In the genomic region with DNA sequence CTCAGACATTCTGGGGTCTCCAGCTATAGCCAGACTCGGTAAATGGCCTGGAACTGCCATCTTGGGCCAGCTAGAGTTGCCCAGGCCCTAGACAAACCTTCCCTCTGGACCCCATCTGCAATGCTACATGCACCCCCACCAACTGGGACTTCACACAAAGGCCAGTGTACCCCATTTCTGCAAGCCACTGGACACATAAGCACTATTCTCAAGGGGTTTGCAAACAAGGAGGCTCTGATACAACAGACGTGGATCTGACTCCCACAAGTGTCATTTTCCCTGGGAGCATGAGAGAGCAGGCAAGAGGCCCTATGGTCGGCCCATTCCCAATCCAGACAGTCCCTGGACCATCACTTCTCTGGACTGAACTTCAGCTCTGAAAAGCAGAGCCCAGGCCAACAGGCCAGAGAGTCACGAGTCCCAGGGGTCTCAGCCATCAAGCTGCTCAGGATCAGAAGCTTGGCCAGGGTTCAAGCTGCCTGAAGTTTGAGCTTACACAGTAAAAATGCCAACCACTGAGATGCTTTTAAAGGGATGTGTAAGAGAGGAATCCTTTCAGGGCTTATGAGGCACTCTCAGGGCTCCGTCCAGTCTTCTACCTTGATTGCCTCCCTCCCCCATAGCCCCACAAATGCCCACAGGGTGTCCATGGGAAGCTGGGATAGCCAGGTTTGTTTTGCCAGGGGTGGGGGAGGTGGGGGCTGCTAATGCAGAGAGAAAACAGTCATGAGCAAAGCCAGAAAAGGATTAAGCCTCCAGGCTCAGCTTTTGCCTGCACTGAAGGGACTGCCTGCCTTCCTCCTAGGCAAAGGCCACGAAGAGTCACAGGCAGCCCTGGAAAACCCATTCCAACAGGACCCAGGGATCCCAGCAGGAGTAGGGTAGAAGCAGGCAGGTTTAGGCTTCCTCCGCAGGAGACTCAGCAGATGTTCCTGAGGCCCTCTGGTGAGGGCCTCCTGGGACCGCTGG, we compare ENCODE assay signal across 9 cellular contexts. TPM values are rescaled to one million over a fixed set of nuclear protein-coding genes. Genes with fewer than 3 reads are reported as not detected.
DNase-seq lines count a peak whose midpoint lies in the region; ATAC-seq, FAIRE-seq and TF ChIP-seq lines count a peak whose summit lies in the region.
"Had no signal": no experiment of that assay in that cellular context is flagged by ENCODE, and none has a peak within 500 bp of the region (broad histone marks: within the 10 kb centered on the region; RNA-seq: fewer than 3 reads in every experiment).

No MANE protein-coding gene starts in this region.

- no TSS peak for BruUV-seq in HepG2 (replicated peaks; lab: Mats Ljungman, UMichigan)

- CTCF ChIA-PET in HepG2 (lab: Yijun Ruan, JAX; ENCODE audit: low intra/inter-chr PET ratio, low total read pairs) = no interaction called here

- H3K27me3 ChIP-seq in HepG2 (ENCODE audit: control insufficient read depth in 1 of 2, insufficient read depth in 2 of 2, low read length in 2 of 2) (no peaks in the 10 kb centered on the region), suprapubic skin (no peaks in the 10 kb centered on the region)

- FAIRE-seq in HepG2 (lab: Jason Lieb, UNC) = no peak

- peaks cover 17% of the 10 kb centered on the region for H3K36me3 Mint-ChIP-seq in activated CD4-positive, alpha-beta T cell treated with anti-CD3 and anti-CD28 coated beads, Interleukin-2, amount 10 ng/mL, durations not matched to agents 24 days and 14 days (ENCODE audit: low read depth)
- H3K36me3 Mint-ChIP-seq in activated T-helper 2 cell treated with anti-CD3 and anti-CD28 coated beads, Interferon-gamma antibody, Interleukin-2, Interleukin-4, amounts not matched to agents 10 μg/mL and 5 μg/mL and 100 μg/mL, durations not matched to agents 14 hours and 24 hours and 36 hours (ENCODE audit: low read depth) = peaks cover 12% of the 10 kb centered on the region

- no peak overlapping the region for H3K9ac ChIP-seq in HepG2 (ENCODE audit: insufficient read depth, low read depth, low read length)

- H3K4me2 ChIP-seq in HepG2 (ENCODE audit: low read depth, low read length) = no peak overlapping the region

- TF ChIP-seq CTCF in HepG2 (CRISPR knock-in tag; IDR thresholded peaks at IDR 0.05) (no peak), suprapubic skin (IDR thresholded peaks at IDR 0.05) (no peak)

- TF ChIP-seq RAD21 in HepG2 (CRISPR knock-in tag; IDR thresholded peaks at IDR 0.05) = no peak

- H3K36me3 ChIP-seq in HepG2 (replicated peaks in 1 of 2; ENCODE audit: control insufficient read depth in 1 of 2, insufficient read depth in 2 of 2, low read length in 2 of 2) = peaks cover 0 to 9% of the 10 kb centered on the region in 2 experiments; a peak in 3 of 5 replicates
- no peaks in the 10 kb centered on the region for H3K36me3 ChIP-seq in suprapubic skin

- H4K20me1 ChIP-seq in HepG2 (ENCODE audit: insufficient read depth, low read length) = peaks cover 93% of the 10 kb centered on the region

- H3K27me3 Mint-ChIP-seq in activated CD4-positive, alpha-beta T cell treated with anti-CD3 and anti-CD28 coated beads, Interleukin-2, amount 10 ng/mL, durations not matched to agents 24 days and 14 days = no peaks in the 10 kb centered on the region
- H3K27me3 Mint-ChIP-seq in activated T-helper 2 cell treated with anti-CD3 and anti-CD28 coated beads, Interferon-gamma antibody, Interleukin-2, Interleukin-4, amounts not matched to agents 10 μg/mL and 5 μg/mL and 100 μg/mL, durations not matched to agents 14 hours and 24 hours and 36 hours (ENCODE audit: low read depth) = no peaks in the 10 kb centered on the region

- H3K27ac ChIP-seq in HepG2 (ENCODE audit: extremely low read length, insufficient read depth, low read length) (peak overlapping the region; percentile 4), suprapubic skin (peak overlapping the region; percentile 85)

- POLR2A ChIA-PET in HepG2 (lab: Yijun Ruan, JAX) = interaction anchor here (1.3 to 1.6 kb wide), 2 partner anchors 14 to 92 kb away, joined by 3 to 4 read pairs; a partner anchor contains a TSS

- no peaks in the 10 kb centered on the region for H3K9me3 Mint-ChIP-seq in activated CD4-positive, alpha-beta T cell treated with anti-CD3 and anti-CD28 coated beads, Interleukin-2, amount 10 ng/mL, durations not matched to agents 24 days and 14 days
- H3K9me3 Mint-ChIP-seq in activated T-helper 2 cell treated with anti-CD3 and anti-CD28 coated beads, Interferon-gamma antibody, Interleukin-2, Interleukin-4, amounts not matched to agents 10 μg/mL and 5 μg/mL and 100 μg/mL, durations not matched to agents 14 hours and 24 hours and 36 hours = no peaks in the 10 kb centered on the region

- WGBS in HepG2 (ENCODE audit: low lambda C conversion rate) = 100% methylated on average over 4 of the region's 8 CpGs
- 54% methylated on average over 3 of the region's 8 CpGs for WGBS in suprapubic skin

- in situ Hi-C loops in HepG2 (cut with HindIII; ENCODE audit: extremely low pct_ligation_motif_present, low pct_unique_long_range_greater_than_20kb) = loop anchor here (25.0 kb wide), 1 partner anchor 291 kb away; no protein-coding TSS in a partner anchor

- intact Hi-C loops in activated CD4-positive, alpha-beta T cell treated with anti-CD3 and anti-CD28 coated beads, Interleukin-2, amount 10 ng/mL, durations not matched to agents 24 days and 14 days (cut with micrococcal nuclease) = no loop called here
- intact Hi-C loops in activated T-helper 2 cell treated with anti-CD3 and anti-CD28 coated beads, Interferon-gamma antibody, Interleukin-2, Interleukin-4, amounts not matched to agents 10 μg/mL and 5 μg/mL and 100 μg/mL, durations not matched to agents 14 hours and 24 hours and 36 hours (cut with micrococcal nuclease) = loop anchor here (1.0 to 10.0 kb wide), 2 partner anchors 33 to 299 kb away; no protein-coding TSS in a partner anchor
- intact Hi-C loops in HepG2 (cut with micrococcal nuclease; ENCODE audit: unreplicated experiment) = no loop called here

- H3K9me3 ChIP-seq in HepG2 (ENCODE audit: low read length) = no peaks in the 10 kb centered on the region
- H3K9me3 ChIP-seq in suprapubic skin = no peaks in the 10 kb centered on the region

- DNase-seq in activated CD4-positive, alpha-beta T cell treated with anti-CD3 and anti-CD28 coated beads, Interleukin-2, amount 10 ng/mL, durations not matched to agents 24 days and 14 days = no peak
- DNase-seq in activated CD4-positive, alpha-beta T cell treated with anti-CD3 and anti-CD28 coated beads for 1 hour = no peak
- no peak for DNase-seq in activated T-helper 2 cell treated with anti-CD3 and anti-CD28 coated beads, Interferon-gamma antibody, Interleukin-2, Interleukin-4, amounts not matched to agents 10 μg/mL and 5 μg/mL and 100 μg/mL, durations not matched to agents 14 hours and 24 hours and 36 hours (ENCODE audit: low spot score)
- no peak for DNase-seq in HepG2 (ENCODE audit: low spot score)
- DNase-seq in suprapubic skin (ENCODE audit: low spot score in 2 of 2) = no peak
- no peak for DNase-seq in cerebellum (ENCODE audit: low spot score)
- DNase-seq in DMS114 treated with DMSO at 0.1 percent for 48 hours (lab: John Stamatoyannopoulos, UW; ENCODE audit: unreplicated experiment) = no peak
- DNase-seq in epidermal melanocyte (ENCODE audit: insufficient read length, low spot score) = no peak
- DNase-seq: NCI-H446 had no signal

- peaks cover 99% of the 10 kb centered on the region for H3K4me1 ChIP-seq in HepG2 (ENCODE audit: insufficient read depth, low read length)
- H3K4me1 ChIP-seq in suprapubic skin = peaks cover 100% of the 10 kb centered on the region

- H3K4me3 ChIP-seq in HepG2 (replicated peaks in 1 of 3; ENCODE audit: insufficient read depth in 1 of 3, low read depth in 2 of 3, low read length in 3 of 3) (no peak overlapping the region), suprapubic skin (no peak overlapping the region)

- TF ChIP-seq POLR2A in HepG2 (IDR thresholded peaks at IDR 0.05; ENCODE audit: insufficient read depth in 1 of 2, low read depth in 2 of 2, low read length in 2 of 2) (no peak), suprapubic skin (IDR thresholded peaks at IDR 0.05) (no peak)

- H3K4me3 Mint-ChIP-seq in activated CD4-positive, alpha-beta T cell treated with anti-CD3 and anti-CD28 coated beads, Interleukin-2, amount 10 ng/mL, durations not matched to agents 24 days and 14 days = peak overlapping the region; percentile 91
- no peak overlapping the region for H3K4me3 Mint-ChIP-seq in activated T-helper 2 cell treated with anti-CD3 and anti-CD28 coated beads, Interferon-gamma antibody, Interleukin-2, Interleukin-4, amounts not matched to agents 10 μg/mL and 5 μg/mL and 100 μg/mL, durations not matched to agents 14 hours and 24 hours and 36 hours (ENCODE audit: low read depth)

- peak overlapping the region; percentile 82 for H3K27ac Mint-ChIP-seq in activated CD4-positive, alpha-beta T cell treated with anti-CD3 and anti-CD28 coated beads, Interleukin-2, amount 10 ng/mL, durations not matched to agents 24 days and 14 days
- peak overlapping the region; percentile 86 for H3K27ac Mint-ChIP-seq in activated T-helper 2 cell treated with anti-CD3 and anti-CD28 coated beads, Interferon-gamma antibody, Interleukin-2, Interleukin-4, amounts not matched to agents 10 μg/mL and 5 μg/mL and 100 μg/mL, durations not matched to agents 14 hours and 24 hours and 36 hours

- H2AFZ ChIP-seq in HepG2 (ENCODE audit: low read length) = no peak overlapping the region

- TF ChIP-seq EP300 in HepG2 (IDR thresholded peaks at IDR 0.05; ENCODE audit: low read depth in 2 of 2, low read length in 2 of 2) (no peak), HepG2 (CRISPR knock-in tag; IDR thresholded peaks at IDR 0.05; ENCODE audit: borderline replicate concordance) (no peak), suprapubic skin (IDR thresholded peaks at IDR 0.05) (no peak)

- H3K4me1 Mint-ChIP-seq in activated CD4-positive, alpha-beta T cell treated with anti-CD3 and anti-CD28 coated beads, Interleukin-2, amount 10 ng/mL, durations not matched to agents 24 days and 14 days = peaks cover 92% of the 10 kb centered on the region
- H3K4me1 Mint-ChIP-seq in activated T-helper 2 cell treated with anti-CD3 and anti-CD28 coated beads, Interferon-gamma antibody, Interleukin-2, Interleukin-4, amounts not matched to agents 10 μg/mL and 5 μg/mL and 100 μg/mL, durations not matched to agents 14 hours and 24 hours and 36 hours (ENCODE audit: low read depth) = peaks cover 92% of the 10 kb centered on the region

- H3K79me2 ChIP-seq in HepG2 (ENCODE audit: insufficient read depth, low read length) = peaks cover 98% of the 10 kb centered on the region

- ATAC-seq in HepG2 = no peak

RNA-seq across cellular contexts. Expression of a gene that starts 31.7 kb away (rescaled TPM):
- 29.7 and 30.4 TPM in 2 replicates for total RNA-seq in activated CD4-positive, alpha-beta T cell treated with anti-CD3 and anti-CD28 coated beads, Interleukin-2, amount 10 ng/mL, durations not matched to agents 24 days and 14 days
- 30.1 and 32.1 TPM in 2 replicates for total RNA-seq in activated T-helper 2 cell treated with anti-CD3 and anti-CD28 coated beads, Interferon-gamma antibody, Interleukin-2, Interleukin-4, amounts not matched to agents 10 μg/mL and 5 μg/mL and 100 μg/mL, durations not matched to agents 14 hours and 24 hours and 36 hours
- 8.3 and 10.7 TPM in 2 replicates for total RNA-seq in HepG2 (2016; rRNA removed; fragmentation: Illumina TruSeq; extraction: Trizol)
- total RNA-seq in HepG2 (2016; cell fraction: cytosol; rRNA removed; fragmentation: Illumina TruSeq; extraction: Trizol; ENCODE audit: low read depth) = 1.8 and 1.9 TPM in 2 replicates
- 8.5 and 12.1 TPM in 2 replicates for total RNA-seq in HepG2 (2016; cell fraction: insoluble cytoplasmic fraction; rRNA removed; fragmentation: Illumina TruSeq; extraction: Trizol)
- total RNA-seq in HepG2 (2016; cell fraction: membrane; rRNA removed; fragmentation: Illumina TruSeq; extraction: Trizol) = 7.8 and 8.3 TPM in 2 replicates
- 8.6 and 9.7 TPM in 2 replicates for total RNA-seq in HepG2 (2016; cell fraction: nucleus; rRNA removed; fragmentation: Illumina TruSeq; extraction: Trizol)
- polyA plus RNA-seq in HepG2 (2011; rRNA removed) = 6.6 and 7.0 TPM in 2 replicates
- polyA plus RNA-seq in HepG2 (2011; cell fraction: cytosol; rRNA removed) = 5.3 and 6.7 TPM in 2 replicates
- polyA plus RNA-seq in HepG2 (2011; cell fraction: nucleus; rRNA removed) = 6.4 and 7.7 TPM in 2 replicates
- polyA plus RNA-seq in HepG2 (2012) = 14.1 and 14.8 TPM in 2 replicates
- polyA plus RNA-seq in HepG2 (2016; cell fraction: cytosol; fragmentation: Illumina TruSeq; extraction: Trizol; ENCODE audit: low read depth) = 2.5 and 2.9 TPM in 2 replicates
- polyA plus RNA-seq in HepG2 (2016; cell fraction: insoluble cytoplasmic fraction; fragmentation: Illumina TruSeq; extraction: Trizol; ENCODE audit: low read depth) = 18.3 and 20.9 TPM in 2 replicates
- polyA plus RNA-seq in HepG2 (2016; cell fraction: membrane; fragmentation: Illumina TruSeq; extraction: Trizol; ENCODE audit: low read depth) = 7.0 and 8.6 TPM in 2 replicates
- polyA plus RNA-seq in HepG2 (2016; cell fraction: nucleus; fragmentation: Illumina TruSeq; extraction: Trizol; ENCODE audit: insufficient read depth, low read depth) = 17.9 and 18.6 TPM in 2 replicates
- 5.1 and 5.4 TPM in 2 replicates for polyA minus RNA-seq in HepG2 (2011; rRNA and poly(A)+ RNA removed; ENCODE audit: low replicate concordance)
- polyA minus RNA-seq in HepG2 (2011; cell fraction: cytosol; rRNA and poly(A)+ RNA removed) = 5.6 and 6.3 TPM in 2 replicates
- polyA minus RNA-seq in HepG2 (2011; cell fraction: nucleus; rRNA and poly(A)+ RNA removed) = 4.8 and 7.0 TPM in 2 replicates
- total RNA-seq in suprapubic skin = 1 to 10 TPM; 5.2 to 9.8 (median 6.4) TPM
- 69.8 TPM for total RNA-seq in cerebellum
